Comparison of ENCODE assay signal across 8 cellular contexts in the genomic region with DNA sequence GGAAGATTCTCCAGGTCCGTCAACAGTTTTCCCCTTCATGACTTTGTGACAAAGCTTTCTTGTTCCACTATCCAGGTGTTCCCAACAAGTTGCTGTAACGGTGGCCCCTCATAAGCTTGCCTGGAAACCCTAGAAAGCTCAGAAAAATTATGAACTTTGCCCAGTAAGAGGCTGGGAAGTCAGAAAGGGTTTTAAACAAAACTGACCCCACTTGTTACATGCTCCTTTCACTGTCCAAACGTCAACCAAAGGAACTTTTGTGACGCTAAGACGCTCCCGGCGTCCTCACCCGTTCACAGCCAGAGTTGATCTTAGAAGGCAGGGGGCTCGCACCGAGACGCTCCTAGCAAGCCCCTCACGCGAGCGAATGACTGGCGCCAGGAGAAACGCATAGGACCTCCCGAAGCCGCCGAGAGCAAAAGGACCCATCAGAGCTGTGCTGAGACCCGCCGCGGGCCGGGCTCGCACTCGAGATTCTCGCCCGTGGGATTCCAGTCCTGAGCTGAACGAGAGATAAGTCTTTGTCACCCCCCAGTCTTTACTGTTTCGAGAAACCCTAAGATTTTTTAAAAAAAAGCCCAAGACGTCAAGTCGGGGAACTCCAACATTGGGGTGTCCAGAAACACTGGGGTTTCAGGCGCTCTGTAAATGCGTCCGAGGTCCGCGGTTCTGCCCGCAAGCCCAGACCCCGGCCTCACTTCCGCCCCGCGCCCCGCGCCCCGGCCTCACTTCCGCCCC. TPM values are rescaled to one million over a fixed set of nuclear protein-coding genes. Genes with fewer than 3 reads are reported as not detected.
A peak's percentile ranks its signal among the peaks of the same experiment; 100 is the strongest.
DNase-seq lines count a peak whose midpoint lies in the region; ATAC-seq and TF ChIP-seq lines count a peak whose summit lies in the region.

No MANE protein-coding gene starts in this region.

- peaks cover 19 to 39% (median 28%) of the 10 kb centered on the region in 10 experiments for H3K4me1 ChIP-seq in BLaER1 treated with 17β-estradiol and CSF1 and Interleukin-3, amounts not matched to agents 10 nM and 100 nM
- peaks cover 0 to 20% (median 12%) of the 10 kb centered on the region in 4 donors for H3K4me1 ChIP-seq in sigmoid colon

- H3K36me3 Mint-ChIP-seq in activated naive CD8-positive, alpha-beta T cell treated with anti-CD3 and anti-CD28 coated beads for 36 hours = peaks cover 35% of the 10 kb centered on the region

- 5 to 10% methylated on average over 45 of the region's 45 CpGs for WGBS in sigmoid colon, 2 donors

- H3K4me1 Mint-ChIP-seq in activated naive CD8-positive, alpha-beta T cell treated with anti-CD3 and anti-CD28 coated beads for 36 hours = peaks cover 33% of the 10 kb centered on the region

- H3K9ac ChIP-seq in BLaER1 treated with 17β-estradiol and CSF1 and Interleukin-3, amounts not matched to agents 10 nM and 100 nM = peak overlapping the region; percentile 80 to 91 (median 87)

- H3K27me3 Mint-ChIP-seq in activated naive CD8-positive, alpha-beta T cell treated with anti-CD3 and anti-CD28 coated beads for 36 hours = no peaks in the 10 kb centered on the region

- H3K27ac ChIP-seq in BLaER1 treated with 17β-estradiol and CSF1 and Interleukin-3, amounts not matched to agents 10 nM and 100 nM = peak overlapping the region; percentile 85 to 92 (median 90)
- H3K27ac ChIP-seq in sigmoid colon = peak overlapping the region; percentile 98 to 100 (median 100)

- DNase-seq in GM19238 (ENCODE audit: insufficient read length, low spot score) (peak; percentile 6), LHCN-M2 (ENCODE audit: low read depth) (peak; percentile 12), hepatic stellate cell (ENCODE audit: low spot score) (peak; percentile 7), sigmoid colon (peak; percentile 75), NCI-H1930 (lab: John Stamatoyannopoulos, UW) (no peak)
- DNase-seq in activated naive CD8-positive, alpha-beta T cell treated with anti-CD3 and anti-CD28 coated beads for 36 hours = peak; percentile 35

- H3K4me2 ChIP-seq in BLaER1 treated with 17β-estradiol and CSF1 and Interleukin-3, amounts not matched to agents 10 nM and 100 nM = peak overlapping the region; percentile 79 to 97 (median 94)

- ATAC-seq in HG02610 (IDR thresholded peaks at IDR 0.05; ENCODE audit: unreplicated experiment) = no peak

- no peak for TF ChIP-seq POLR2A in sigmoid colon (IDR thresholded peaks at IDR 0.05)

- no peaks in the 10 kb centered on the region for H3K9me3 Mint-ChIP-seq in activated naive CD8-positive, alpha-beta T cell treated with anti-CD3 and anti-CD28 coated beads for 36 hours

- intact Hi-C loops in sigmoid colon (cut with DNase I) = loop anchor here (1.0 kb wide), 2 partner anchors 32 to 68 kb away; a partner anchor contains a TSS

- H3K9me3 ChIP-seq in BLaER1 treated with 17β-estradiol and CSF1 and Interleukin-3, amounts not matched to agents 10 nM and 100 nM (replicated peaks in 1 of 11) = no peaks in the 10 kb centered on the region
- H3K9me3 ChIP-seq in sigmoid colon = no peaks in the 10 kb centered on the region

- H3K4me3 ChIP-seq in BLaER1 treated with 17β-estradiol and CSF1 and Interleukin-3, amounts not matched to agents 10 nM and 100 nM = peak overlapping the region; percentile 65 to 91 (median 82)
- peak overlapping the region; percentile 74 to 99 (median 92) for H3K4me3 ChIP-seq in sigmoid colon

- no peaks in the 10 kb centered on the region for H3K27me3 ChIP-seq in BLaER1 treated with 17β-estradiol and CSF1 and Interleukin-3, amounts not matched to agents 10 nM and 100 nM
- H3K27me3 ChIP-seq in sigmoid colon = no peaks in the 10 kb centered on the region

- H3K36me3 ChIP-seq in BLaER1 treated with 17β-estradiol and CSF1 and Interleukin-3, amounts not matched to agents 10 nM and 100 nM = peaks cover 44 to 62% (median 57%) of the 10 kb centered on the region in 11 experiments
- peaks cover 0 to 36% (median 2%) of the 10 kb centered on the region in 4 donors for H3K36me3 ChIP-seq in sigmoid colon

- no peak for TF ChIP-seq CTCF in sigmoid colon (IDR thresholded peaks at IDR 0.05)

- H4K20me1 ChIP-seq in BLaER1 treated with 17β-estradiol and CSF1 and Interleukin-3, amounts not matched to agents 10 nM and 100 nM = peaks cover 0 to 32% (median 9%) of the 10 kb centered on the region in 11 experiments; a peak in 11 of 22 replicates

- peak overlapping the region; percentile 96 for H3K27ac Mint-ChIP-seq in activated naive CD8-positive, alpha-beta T cell treated with anti-CD3 and anti-CD28 coated beads for 36 hours

- no peak for TF ChIP-seq EP300 in sigmoid colon (IDR thresholded peaks at IDR 0.05)

- H3K4me3 Mint-ChIP-seq in activated naive CD8-positive, alpha-beta T cell treated with anti-CD3 and anti-CD28 coated beads for 36 hours = peak overlapping the region; percentile 88

RNA-seq across cellular contexts. Expression of a gene that starts 0.5 kb away (rescaled TPM):
- total RNA-seq in LHCN-M2 (2014; rRNA removed) (24.2 and 27.4 TPM in 2 replicates), sigmoid colon (10 to 100 TPM in 1 of 4 donors, 1 to 10 TPM in 3; 4.1 to 12.1 (median 5.2) TPM)
- 66.1 TPM for polyA plus RNA-seq in LHCN-M2 (2012)
- total RNA-seq in activated naive CD8-positive, alpha-beta T cell treated with anti-CD3 and anti-CD28 coated beads for 36 hours = 10 to 100 TPM; 67.8 to 68.4 TPM
- polyA plus RNA-seq in sigmoid colon = 10 to 100 TPM; 42.0 to 85.1 (median 79.3) TPM

RNA-seq across cellular contexts. Expression of a gene that starts 28.1 kb away (rescaled TPM):
- total RNA-seq in LHCN-M2 (2014; rRNA removed) = 339 and 384 TPM in 2 replicates
- polyA plus RNA-seq in LHCN-M2 (2012) = 158 TPM
- 100 to 1,000 TPM; 627 to 631 TPM for total RNA-seq in activated naive CD8-positive, alpha-beta T cell treated with anti-CD3 and anti-CD28 coated beads for 36 hours
- 100 to 1,000 TPM; 117 to 123 (median 119) TPM for total RNA-seq in sigmoid colon
- polyA plus RNA-seq in sigmoid colon = 100 to 1,000 TPM in 2 of 3 donors, 10 to 100 TPM in 1; 88.9 to 130 (median 114) TPM

RNA-seq across cellular contexts. Expression of a gene that starts 29.0 kb away (rescaled TPM):
- total RNA-seq in LHCN-M2 (2014; rRNA removed) = 95.2 and 111 TPM in 2 replicates
- polyA plus RNA-seq in LHCN-M2 (2012) = 82.0 TPM
- total RNA-seq in activated naive CD8-positive, alpha-beta T cell treated with anti-CD3 and anti-CD28 coated beads for 36 hours = 100 to 1,000 TPM; 106 to 108 TPM
- total RNA-seq in sigmoid colon = 100 to 1,000 TPM in 1 of 4 donors, 10 to 100 TPM in 3; 61.6 to 115 (median 86.3) TPM
- 10 to 100 TPM; 84.7 to 96.1 (median 92.0) TPM for polyA plus RNA-seq in sigmoid colon

RNA-seq across cellular contexts. Expression of a gene that starts 34.0 kb away (rescaled TPM):
- total RNA-seq in LHCN-M2 (2014; rRNA removed) (81.4 and 90.3 TPM in 2 replicates), sigmoid colon (10 to 100 TPM; 64.5 to 93.8 (median 75.6) TPM)
- polyA plus RNA-seq in LHCN-M2 (2012) = 46.5 TPM
- total RNA-seq in activated naive CD8-positive, alpha-beta T cell treated with anti-CD3 and anti-CD28 coated beads for 36 hours = 100 to 1,000 TPM in 1 of 2 experiments, 10 to 100 TPM in 1; 98.3 to 101 TPM
- polyA plus RNA-seq in sigmoid colon = 10 to 100 TPM; 55.9 to 76.1 (median 65.7) TPM

RNA-seq across cellular contexts. Expression of a gene that starts 38.8 kb away (rescaled TPM):
- total RNA-seq in LHCN-M2 (2014; rRNA removed) (not detected in 2 replicates), sigmoid colon (1 to 10 TPM in 1 of 4 donors, under 1 TPM in 1, not detected in 2; 0.71 to 1.1 TPM)
- polyA plus RNA-seq in LHCN-M2 (2012) = not detected
- total RNA-seq in activated naive CD8-positive, alpha-beta T cell treated with anti-CD3 and anti-CD28 coated beads for 36 hours = under 1 TPM in 1 of 2 experiments, not detected in 1; 0.31 TPM
- under 1 TPM in 1 of 3 donors, not detected in 2; 0.13 TPM for polyA plus RNA-seq in sigmoid colon

Comparison
In these comparisons a context has a peak if more than half of its experiments do, and no peak if none do; other contexts are left out.
1. DNase-seq: peak in GM19238 (single experiment), LHCN-M2 (single experiment), activated naive CD8-positive, alpha-beta T cell treated with anti-CD3 and anti-CD28 coated beads for 36 hours (single experiment), hepatic stellate cell (single experiment) and sigmoid colon (single experiment); none in NCI-H1930 (0 of 2).